10 cellular contexts compared by ENCODE assay signal in genomic region chr17:50564916-50565315, GRCh38. TPM values are rescaled to one million over a fixed set of nuclear protein-coding genes. Genes with fewer than 3 reads are reported as not detected.
DNase-seq lines count a peak whose midpoint lies in the region; ATAC-seq lines count a peak whose summit lies in the region.
"Had no signal": no experiment of that assay in that cellular context is flagged by ENCODE, and none has a peak within 500 bp of the region (broad histone marks: within the 10 kb centered on the region; RNA-seq: fewer than 3 reads in every experiment).

No MANE protein-coding gene starts in this region.

- no peak overlapping the region for H3K27ac ChIP-seq in trophoblast cell (ENCODE audit: low read depth, low read length)

- no peak overlapping the region for H3K18ac ChIP-seq in trophoblast cell (ENCODE audit: low read length)

- H2BK5ac ChIP-seq in trophoblast cell (ENCODE audit: low read depth, low read length, poor library complexity) = no peak overlapping the region

- H3K4me3 Mint-ChIP-seq in stimulated activated memory B cell treated with anti-CD40 and anti-IgM and Interleukin-4, amounts not matched to agents 10 μg/mL and 1 μg/mL and 100 μg/mL, for 72 hours = no peak overlapping the region
- H3K4me3 Mint-ChIP-seq: activated naive CD4-positive, alpha-beta T cell treated with anti-CD3 and anti-CD28 coated beads, Interleukin-2, amount 50 U/mL, for 24 hours had no signal

- no peak overlapping the region for H3K23ac ChIP-seq in trophoblast cell (ENCODE audit: low read length)

- H2AFZ ChIP-seq in trophoblast cell (ENCODE audit: insufficient read depth, low read length, poor library complexity) = no peak overlapping the region

- H2AK5ac ChIP-seq in trophoblast cell (ENCODE audit: low read length) = no peak overlapping the region

- no peak overlapping the region for H2BK12ac ChIP-seq in trophoblast cell (ENCODE audit: low read length)

- no peak overlapping the region for H4K12ac ChIP-seq in trophoblast cell (ENCODE audit: low read depth, low read length)

- no peak overlapping the region for H3K4me2 ChIP-seq in trophoblast cell (ENCODE audit: low read length)

- H2BK120ac ChIP-seq in trophoblast cell (ENCODE audit: insufficient read depth, low read length, poor library complexity) = no peak overlapping the region

- DNase-seq in OCI-M1 (lab: John Stamatoyannopoulos, UW) (peak; percentile 64), fibroblast of gingiva (ENCODE audit: low read depth) (peak; percentile 94), trophoblast cell (peak; percentile 22 to 73), NCI-H1092 (lab: John Stamatoyannopoulos, UW) (no peak)

- no peaks in the 10 kb centered on the region for H3K36me3 Mint-ChIP-seq in stimulated activated memory B cell treated with anti-CD40 and anti-IgM and Interleukin-4, amounts not matched to agents 10 μg/mL and 1 μg/mL and 100 μg/mL, for 72 hours
- H3K36me3 Mint-ChIP-seq: activated naive CD4-positive, alpha-beta T cell treated with anti-CD3 and anti-CD28 coated beads, Interleukin-2, amount 50 U/mL, for 24 hours had no signal

- ATAC-seq in GM21528 (IDR thresholded peaks at IDR 0.05; ENCODE audit: low FRiP score, unreplicated experiment) (no peak), HG02973 (IDR thresholded peaks at IDR 0.05; ENCODE audit: unreplicated experiment) (no peak)
- no peak for ATAC-seq in stimulated activated memory B cell treated with anti-CD40 and anti-IgM and Interleukin-4, amounts not matched to agents 10 μg/mL and 1 μg/mL and 100 μg/mL, for 72 hours
- ATAC-seq: left colon had no signal

- no peak overlapping the region for H3K4me3 ChIP-seq in trophoblast cell (ENCODE audit: low read depth, low read length)

- no peaks in the 10 kb centered on the region for H3K9me3 ChIP-seq in ES-I3 (ENCODE audit: control insufficient read depth, insufficient read depth, low read length)
- peaks cover 2% of the 10 kb centered on the region for H3K9me3 ChIP-seq in trophoblast cell (ENCODE audit: insufficient read depth, low read depth, low read length)

- H3K79me1 ChIP-seq in trophoblast cell (ENCODE audit: low read length) = no peaks in the 10 kb centered on the region

- H3K4me1 ChIP-seq in ES-I3 (ENCODE audit: insufficient read depth, low read length) = peaks cover 21% of the 10 kb centered on the region; the same call in 1 of the 2 replicates
- peaks cover 5 to 10% of the 10 kb centered on the region in 2 experiments for H3K4me1 ChIP-seq in trophoblast cell (ENCODE audit: control insufficient read depth in 1 of 2, insufficient read depth in 2 of 2, low read length in 2 of 2)

- H3K36me3 ChIP-seq in ES-I3 (ENCODE audit: insufficient read depth, low read length) (no peaks in the 10 kb centered on the region), trophoblast cell (ENCODE audit: control insufficient read depth in 1 of 2, insufficient read depth in 2 of 2, low read length in 2 of 2) (no peaks in the 10 kb centered on the region)

- no peak overlapping the region for H4K8ac ChIP-seq in trophoblast cell (ENCODE audit: low read depth, low read length)

- no CpG with 5 or more reads among the region's 19 CpGs for WGBS in trophoblast cell (ENCODE audit: extremely low coverage, insufficient coverage, insufficient read length)

- peaks cover 50% of the 10 kb centered on the region for H3K27me3 ChIP-seq in trophoblast cell (ENCODE audit: insufficient read depth, low read length)

- H3K4ac ChIP-seq in trophoblast cell (ENCODE audit: low read depth, low read length) = no peak overlapping the region

- no peak overlapping the region for H4K91ac ChIP-seq in trophoblast cell (ENCODE audit: low read depth, low read length)

- H3K14ac ChIP-seq in trophoblast cell (ENCODE audit: low read length) = no peak overlapping the region

- peaks cover 19% of the 10 kb centered on the region for H3K4me1 Mint-ChIP-seq in stimulated activated memory B cell treated with anti-CD40 and anti-IgM and Interleukin-4, amounts not matched to agents 10 μg/mL and 1 μg/mL and 100 μg/mL, for 72 hours

- H3K27me3 Mint-ChIP-seq in stimulated activated memory B cell treated with anti-CD40 and anti-IgM and Interleukin-4, amounts not matched to agents 10 μg/mL and 1 μg/mL and 100 μg/mL, for 72 hours = peaks cover 80% of the 10 kb centered on the region

- H3K79me2 ChIP-seq in trophoblast cell (ENCODE audit: control insufficient read depth, insufficient read depth, low read length, poor library complexity) = no peaks in the 10 kb centered on the region

- H3K27ac Mint-ChIP-seq in stimulated activated memory B cell treated with anti-CD40 and anti-IgM and Interleukin-4, amounts not matched to agents 10 μg/mL and 1 μg/mL and 100 μg/mL, for 72 hours = no peak overlapping the region
- H3K27ac Mint-ChIP-seq: activated naive CD4-positive, alpha-beta T cell treated with anti-CD3 and anti-CD28 coated beads, Interleukin-2, amount 50 U/mL, for 24 hours had no signal

- no peaks in the 10 kb centered on the region for H3K9me3 Mint-ChIP-seq in stimulated activated memory B cell treated with anti-CD40 and anti-IgM and Interleukin-4, amounts not matched to agents 10 μg/mL and 1 μg/mL and 100 μg/mL, for 72 hours
- H3K9me3 Mint-ChIP-seq: activated naive CD4-positive, alpha-beta T cell treated with anti-CD3 and anti-CD28 coated beads, Interleukin-2, amount 50 U/mL, for 24 hours had no signal

- H3K9ac ChIP-seq in ES-I3 (ENCODE audit: low read depth, low read length) (peak overlapping the region; percentile 38; the same call in 1 of the 2 replicates), trophoblast cell (ENCODE audit: low read length) (no peak overlapping the region)

RNA-seq across cellular contexts. Expression of gene CACNA1G, which starts 4.4 kb away (rescaled TPM):
- polyA plus RNA-seq in trophoblast cell (2013) = 0.04 TPM in 2 replicates

RNA-seq across cellular contexts. Expression of gene SPATA20, which starts 17.9 kb away (rescaled TPM):
- polyA plus RNA-seq in trophoblast cell (2013) = 13.4 and 15.5 TPM in 2 replicates

RNA-seq across cellular contexts. Expression of gene EPN3, which starts 32.4 kb away (rescaled TPM):
- polyA plus RNA-seq in trophoblast cell (2013) = 14.5 and 16.1 TPM in 2 replicates

RNA-seq across cellular contexts. Expression of gene MYCBPAP, which starts 56.7 kb away (rescaled TPM):
- 0.08 and 0.18 TPM in 2 replicates for polyA plus RNA-seq in trophoblast cell (2013)
